Comparison of ENCODE assay signal across 8 cellular contexts in genomic region chr6:28218312-28219248, GRCh38. TPM values are rescaled to one million over a fixed set of nuclear protein-coding genes. Genes with fewer than 3 reads are reported as not detected.
DNase-seq lines count a peak whose midpoint lies in the region; ATAC-seq, FAIRE-seq and TF ChIP-seq lines count a peak whose summit lies in the region.

No MANE protein-coding gene starts in this region.

- H3K27ac ChIP-seq in MM.1S (ENCODE audit: low read length) (no peak overlapping the region), H1 (ENCODE audit: low read depth, low read length) (no peak overlapping the region)

- no peaks in the 10 kb centered on the region for H3K4me1 ChIP-seq in MM.1S (ENCODE audit: low read length)
- peaks cover 0 to 4% (median 0%) of the 10 kb centered on the region in 4 experiments; a peak in 3 of 7 replicates for H3K4me1 ChIP-seq in H1 (replicated peaks in 1 of 4; ENCODE audit: control insufficient read depth in 3 of 4, insufficient read depth in 4 of 4, low read length in 3 of 4)

- no peaks in the 10 kb centered on the region; the same call in 1 of the 2 replicates for H3K23me2 ChIP-seq in H1 (ENCODE audit: low read depth, low read length)

- H2AK5ac ChIP-seq in H1 (ENCODE audit: low read depth, low read length), result no peak overlapping the region

- H3K36me3 ChIP-seq in MM.1S (replicated peaks; ENCODE audit: insufficient read depth, low read length) (no peaks in the 10 kb centered on the region), H1 (ENCODE audit: control insufficient read depth in 2 of 4, insufficient read depth in 4 of 4, low read length in 3 of 4) (no peaks in the 10 kb centered on the region)

- H2BK120ac ChIP-seq in H1 (replicated peaks; ENCODE audit: low read depth, low read length), result no peak overlapping the region

- no peak overlapping the region for H2BK20ac ChIP-seq in H1 (ENCODE audit: low read length)

- CTCF ChIA-PET in H1 (lab: Charles Lee; ENCODE audit: partially characterized antibody), result interaction anchor here (1.3 to 2.1 kb wide), 4 partner anchors 10 to 137 kb away, joined by 3 to 8 read pairs (median 4); no protein-coding TSS in a partner anchor

- H2BK15ac ChIP-seq in H1 (ENCODE audit: low read length), result no peak overlapping the region

- peak overlapping the region; percentile 57 for H4K5ac ChIP-seq in H1 (ENCODE audit: insufficient read length, low read depth, low read length)

- TF ChIP-seq CTCF in MM.1S (IDR thresholded peaks at IDR 0.05; ENCODE audit: low read length), result no peak
- TF ChIP-seq CTCF in H1 (IDR thresholded peaks at IDR 0.05; ENCODE audit: control extremely low read depth in 1 of 3, insufficient read depth in 1 of 3, low read depth in 1 of 3, low read length in 3 of 3), result no peak

- TF ChIP-seq EP300 in H1 (IDR thresholded peaks at IDR 0.05; ENCODE audit: borderline replicate concordance in 1 of 2, low read depth in 2 of 2, low read length in 2 of 2), result no peak

- no peaks in the 10 kb centered on the region for H3K9me2 ChIP-seq in MM.1S (replicated peaks; ENCODE audit: insufficient read depth, low read length)

- H2AFZ ChIP-seq in MM.1S (ENCODE audit: low read length) (peak overlapping the region; percentile 92), H1 (ENCODE audit: low read length) (peak overlapping the region; percentile 28; the same call in 1 of the 2 replicates)

- H4K20me1 ChIP-seq in MM.1S (ENCODE audit: insufficient read depth, low read length), result no peaks in the 10 kb centered on the region
- no peaks in the 10 kb centered on the region for H4K20me1 ChIP-seq in H1 (replicated peaks in 1 of 2; ENCODE audit: control insufficient read depth in 1 of 2, insufficient read depth in 2 of 2, low read length in 2 of 2)

- H4K91ac ChIP-seq in H1 (replicated peaks; ENCODE audit: insufficient read length, low read length), result no peak overlapping the region

- FAIRE-seq in H1 (lab: Jason Lieb, UNC), result no peak

- no peaks in the 10 kb centered on the region; the same call in 1 of the 2 replicates for H3K79me1 ChIP-seq in H1 (ENCODE audit: low read depth, low read length)

- H4K8ac ChIP-seq in H1 (ENCODE audit: extremely low read depth, insufficient read depth, low read length), result peak overlapping the region; percentile 84; the same call in 1 of the 2 replicates

- H3K18ac ChIP-seq in H1 (ENCODE audit: extremely low read depth, low read length), result no peak overlapping the region; the same call in 1 of the 2 replicates

- H2BK5ac ChIP-seq in H1 (ENCODE audit: low read depth, low read length), result no peak overlapping the region

- 21% methylated on average over 30 of the region's 56 CpGs; no CpG with 5 or more reads in 1 of the 2 experiments for WGBS in H1 (ENCODE audit: extremely low coverage in 1 of 2, insufficient coverage in 1 of 2, insufficient read length in 1 of 2, insufficient replicate concordance in 2 of 2, low coverage in 1 of 2, low lambda C conversion rate in 2 of 2, missing lambda C conversion rate in 1 of 2), 2 experiments

- H3K56ac ChIP-seq in H1 (replicated peaks; ENCODE audit: insufficient read length, low read depth, low read length), result no peak overlapping the region

- H3K14ac ChIP-seq in H1 (ENCODE audit: insufficient read length), result no peak overlapping the region

- peak; percentile 38 for DNase-seq in NK-92 treated with Interleukin-12 subunit alpha and Interleukin-12 subunit beta, amount 100 ng/mL, for 24 hours (lab: John Stamatoyannopoulos, UW)
- DNase-seq in NK-92 (lab: John Stamatoyannopoulos, UW; ENCODE audit: unreplicated experiment) (no peak), MM.1S (peak; percentile 49), SW480 (ENCODE audit: low spot score) (peak; percentile 62), H1 (ENCODE audit: low read depth in 1 of 2, low spot score in 2 of 2) (peak in 1 of 2 experiments; percentile 72), lung microvascular endothelial cell (ENCODE audit: low read depth in 2 of 2) (peak; percentile 58 to 70)
- DNase-seq in stimulated activated naive CD8-positive, alpha-beta T cell treated with anti-CD3 and anti-CD28 coated beads, Interleukin-15, Interleukin-2, amounts not matched to agents 100 U/mL and 50 U/mL, for 24 hours, result peak; percentile 63

- no peak overlapping the region for H2BK12ac ChIP-seq in H1 (ENCODE audit: low read depth, low read length)

- peaks cover 2% of the 10 kb centered on the region; the same call in 1 of the 2 replicates for H3F3A ChIP-seq in MM.1S (ENCODE audit: insufficient read depth, low read length)

- no peak overlapping the region for H3K4ac ChIP-seq in H1 (replicated peaks; ENCODE audit: insufficient read length, low read depth, low read length)

- H3K9ac ChIP-seq in MM.1S (ENCODE audit: low read length) (peak overlapping the region; percentile 45; the same call in 1 of the 2 replicates), H1 (replicated peaks in 1 of 4; ENCODE audit: extremely low read depth in 1 of 4, low read depth in 3 of 4, low read length in 3 of 4) (no peak overlapping the region; a peak in 1 of 7 replicates)

- H3K27me3 ChIP-seq in MM.1S (replicated peaks; ENCODE audit: insufficient read depth, low read length) (peaks cover 31% of the 10 kb centered on the region), H1 (replicated peaks in 1 of 4; ENCODE audit: control insufficient read depth in 3 of 4, extremely low read depth in 1 of 4, insufficient read depth in 3 of 4, low read length in 3 of 4) (peaks cover 6 to 37% (median 25%) of the 10 kb centered on the region in 4 experiments)

- H3K79me2 ChIP-seq in MM.1S (ENCODE audit: low read length) (no peaks in the 10 kb centered on the region), H1 (ENCODE audit: control insufficient read depth in 1 of 2, insufficient read depth in 2 of 2, low read length in 2 of 2) (no peaks in the 10 kb centered on the region)

- H3K23ac ChIP-seq in H1 (ENCODE audit: insufficient read length), result no peak overlapping the region

- H3K4me3 ChIP-seq in MM.1S (ENCODE audit: low read length) (peak overlapping the region; percentile 71), H1 (ENCODE audit: extremely low read depth in 1 of 4, insufficient read depth in 2 of 4, low read depth in 3 of 4, low read length in 4 of 4) (peak overlapping the region; percentile 46 to 78 (median 53))

- no peak for TF ChIP-seq POLR2A in H1 (IDR thresholded peaks at IDR 0.05; ENCODE audit: control extremely low read depth in 1 of 2, low read depth in 2 of 2, low read length in 2 of 2)

- H3K9me3 ChIP-seq in MM.1S (replicated peaks; ENCODE audit: insufficient read depth, low read length), result no peaks in the 10 kb centered on the region
- H3K9me3 ChIP-seq in H1 (ENCODE audit: insufficient read depth in 2 of 2, low read depth in 1 of 2, low read length in 1 of 2), result no peaks in the 10 kb centered on the region

- ATAC-seq in GM21619 (IDR thresholded peaks at IDR 0.05; ENCODE audit: unreplicated experiment), result peak; percentile 63
- peak; percentile 80 for ATAC-seq in stimulated activated naive CD8-positive, alpha-beta T cell treated with anti-CD3 and anti-CD28 coated beads, Interleukin-15, Interleukin-2, amounts not matched to agents 100 U/mL and 50 U/mL, for 24 hours

- POLR2A ChIA-PET in H1 (lab: Charles Lee; ENCODE audit: partially characterized antibody), result interaction anchor here (0.6 to 2.6 kb wide), 8 partner anchors 9 to 615 kb away, joined by 3 to 7 read pairs (median 4); partner anchors contain the start of genes ZKSCAN8, ZSCAN16 and ZSCAN31

- H3K4me2 ChIP-seq in MM.1S (ENCODE audit: low read depth, low read length), result peak overlapping the region; percentile 76
- H3K4me2 ChIP-seq in H1 (ENCODE audit: insufficient read depth in 1 of 2, low read depth in 2 of 2, low read length in 2 of 2), result peak overlapping the region; percentile 78 to 89

- TF ChIP-seq RAD21 in H1 (IDR thresholded peaks at IDR 0.05 in 1 of 2, conservative IDR thresholded peaks at IDR 0.05 in 1 of 2; ENCODE audit: low read depth in 2 of 2, low read length in 2 of 2), result no peak

RNA-seq across cellular contexts. Expression of gene ZSCAN9, which starts 6.5 kb away (rescaled TPM):
- total RNA-seq in H1 (2021; fragmentation: NEBNext Ultra II Directional; extraction: Animal tissue kit (Norgen Biotek cat#: 25700)), result 13.1 and 13.6 TPM in 2 replicates
- polyA plus RNA-seq in H1 (2011; rRNA removed), result 7.0 and 10.8 TPM in 2 replicates
- 13.0 TPM for polyA plus RNA-seq in H1 (2011; cell fraction: cytosol; rRNA removed)
- polyA plus RNA-seq in H1 (2011; cell fraction: nucleus; rRNA removed), result 9.5 TPM
- 11.4 to 15.0 TPM (median 13.3 TPM) in 4 replicates for polyA plus RNA-seq in H1 (2012, experiment 1 of 2)
- 4.4 TPM for polyA plus RNA-seq in H1 (2012, experiment 2 of 2)
- 8.7 TPM for polyA plus RNA-seq in H1 (2013, experiment 1 of 2)
- polyA plus RNA-seq in H1 (2013, experiment 2 of 2), result 8.4 TPM
- 19.4 and 23.1 TPM in 2 replicates for polyA minus RNA-seq in H1 (2011; rRNA and poly(A)+ RNA removed)
- polyA minus RNA-seq in H1 (2011; cell fraction: cytosol; rRNA and poly(A)+ RNA removed), result 7.6 TPM
- 25.3 TPM for polyA minus RNA-seq in H1 (2011; cell fraction: nucleus; rRNA and poly(A)+ RNA removed)
- total RNA-seq in lung microvascular endothelial cell, result 6.5 and 10.1 TPM in 2 replicates

RNA-seq across cellular contexts. Expression of gene ZKSCAN4, which starts 33.5 kb away (rescaled TPM):
- 6.6 TPM in 2 replicates for total RNA-seq in H1 (2021; fragmentation: NEBNext Ultra II Directional; extraction: Animal tissue kit (Norgen Biotek cat#: 25700))
- 1.4 and 2.2 TPM in 2 replicates for polyA plus RNA-seq in H1 (2011; rRNA removed)
- 3.5 TPM for polyA plus RNA-seq in H1 (2011; cell fraction: cytosol; rRNA removed)
- 2.0 TPM for polyA plus RNA-seq in H1 (2011; cell fraction: nucleus; rRNA removed)
- 4.5 to 5.3 TPM (median 5.1 TPM) in 4 replicates for polyA plus RNA-seq in H1 (2012, experiment 1 of 2)
- polyA plus RNA-seq in H1 (2012, experiment 2 of 2), result 2.3 TPM
- 3.6 TPM for polyA plus RNA-seq in H1 (2013, experiment 1 of 2)
- polyA plus RNA-seq in H1 (2013, experiment 2 of 2), result 3.6 TPM
- polyA minus RNA-seq in H1 (2011; rRNA and poly(A)+ RNA removed), result 4.6 and 6.2 TPM in 2 replicates
- 3.7 TPM for polyA minus RNA-seq in H1 (2011; cell fraction: cytosol; rRNA and poly(A)+ RNA removed)
- 2.9 TPM for polyA minus RNA-seq in H1 (2011; cell fraction: nucleus; rRNA and poly(A)+ RNA removed)
- total RNA-seq in lung microvascular endothelial cell, result 3.1 and 4.0 TPM in 2 replicates

RNA-seq across cellular contexts. Expression of gene NKAPL, which starts 40.5 kb away (rescaled TPM):
- not detected in 2 replicates for total RNA-seq in H1 (2021; fragmentation: NEBNext Ultra II Directional; extraction: Animal tissue kit (Norgen Biotek cat#: 25700))
- 0.05 and 0.08 TPM in 2 replicates for polyA plus RNA-seq in H1 (2011; rRNA removed)
- polyA plus RNA-seq in H1 (2011; cell fraction: cytosol; rRNA removed), result 0.08 TPM
- 0.06 TPM for polyA plus RNA-seq in H1 (2011; cell fraction: nucleus; rRNA removed)
- 0.13 to 0.35 TPM in 2 of 4 replicates, not detected in the others for polyA plus RNA-seq in H1 (2012, experiment 1 of 2)
- not detected for polyA plus RNA-seq in H1 (2012, experiment 2 of 2)
- 0.04 TPM for polyA plus RNA-seq in H1 (2013, experiment 1 of 2)
- polyA plus RNA-seq in H1 (2013, experiment 2 of 2), result 0.09 TPM
- polyA minus RNA-seq in H1 (2011; rRNA and poly(A)+ RNA removed), result 0.22 TPM in 1 of 2 replicates, not detected in the other
- not detected for polyA minus RNA-seq in H1 (2011; cell fraction: cytosol; rRNA and poly(A)+ RNA removed)
- polyA minus RNA-seq in H1 (2011; cell fraction: nucleus; rRNA and poly(A)+ RNA removed), result not detected
- total RNA-seq in lung microvascular endothelial cell, result 0.20 and 0.22 TPM in 2 replicates

RNA-seq across cellular contexts. Expression of gene ZSCAN26, which starts 48.4 kb away (rescaled TPM):
- 8.2 and 8.5 TPM in 2 replicates for total RNA-seq in H1 (2021; fragmentation: NEBNext Ultra II Directional; extraction: Animal tissue kit (Norgen Biotek cat#: 25700))
- 3.8 and 7.0 TPM in 2 replicates for polyA plus RNA-seq in H1 (2011; rRNA removed)
- 8.2 TPM for polyA plus RNA-seq in H1 (2011; cell fraction: cytosol; rRNA removed)
- polyA plus RNA-seq in H1 (2011; cell fraction: nucleus; rRNA removed), result 8.1 TPM
- polyA plus RNA-seq in H1 (2012, experiment 1 of 2), result 7.1 to 10.1 TPM (median 7.8 TPM) in 4 replicates
- polyA plus RNA-seq in H1 (2012, experiment 2 of 2), result 0.35 TPM
- polyA plus RNA-seq in H1 (2013, experiment 1 of 2), result 7.5 TPM
- polyA plus RNA-seq in H1 (2013, experiment 2 of 2), result 7.6 TPM
- 16.0 and 23.6 TPM in 2 replicates for polyA minus RNA-seq in H1 (2011; rRNA and poly(A)+ RNA removed)
- polyA minus RNA-seq in H1 (2011; cell fraction: cytosol; rRNA and poly(A)+ RNA removed), result 4.8 TPM
- polyA minus RNA-seq in H1 (2011; cell fraction: nucleus; rRNA and poly(A)+ RNA removed), result 7.5 TPM
- total RNA-seq in lung microvascular endothelial cell, result 6.5 and 7.1 TPM in 2 replicates
